ENCODE assay signal across 8 cellular contexts in genomic region chr9:133374612-133375115, GRCh38. TPM values are rescaled to one million over a fixed set of nuclear protein-coding genes. Genes with fewer than 3 reads are reported as not detected.
DNase-seq lines count a peak whose midpoint lies in the region; ATAC-seq and TF ChIP-seq lines count a peak whose summit lies in the region.

No MANE protein-coding gene starts in this region.

- ATAC-seq in naive thymus-derived CD8-positive, alpha-beta T cell, result no peak
- no peak for ATAC-seq in HG03460 (IDR thresholded peaks at IDR 0.05; ENCODE audit: unreplicated experiment)
- no peak for ATAC-seq in HG03354 (IDR thresholded peaks at IDR 0.05; ENCODE audit: poor library complexity, severe bottlenecking, unreplicated experiment)

- peak overlapping the region; percentile 89 to 97 (median 94) for H3K27ac Mint-ChIP-seq in naive thymus-derived CD8-positive, alpha-beta T cell

- H3K9me2 ChIP-seq in DOHH2 (replicated peaks; ENCODE audit: control insufficient read depth, low read length), result no peaks in the 10 kb centered on the region
- no peaks in the 10 kb centered on the region for H3K9me2 ChIP-seq in OCI-LY1 (ENCODE audit: low read depth, low read length)

- H3K4me1 ChIP-seq in DOHH2 (ENCODE audit: control insufficient read depth, low read length) (peaks cover 61% of the 10 kb centered on the region), OCI-LY1 (ENCODE audit: insufficient read depth, low read length, severe bottlenecking) (peaks cover 44% of the 10 kb centered on the region)

- H4K20me1 ChIP-seq in DOHH2 (ENCODE audit: control insufficient read depth, insufficient read depth, low read depth, low read length) (peaks cover 27% of the 10 kb centered on the region), OCI-LY1 (ENCODE audit: insufficient read depth, low read length) (no peaks in the 10 kb centered on the region)

- H3K27ac ChIP-seq in DOHH2 (ENCODE audit: low read depth, low read length) (peak overlapping the region; percentile 57), OCI-LY1 (ENCODE audit: low read depth, low read length, poor library complexity, severe bottlenecking) (peak overlapping the region; percentile 26), coronary artery (peak overlapping the region; percentile 95 to 97)

- H3K9me3 ChIP-seq in DOHH2 (ENCODE audit: control insufficient read depth, insufficient read depth, low read length), result no peaks in the 10 kb centered on the region
- H3K9me3 ChIP-seq in OCI-LY1 (ENCODE audit: low read length), result no peaks in the 10 kb centered on the region

- POLR2A ChIA-PET in naive thymus-derived CD8-positive, alpha-beta T cell (lab: Charles Lee), result interaction anchor here (1.2 to 9.6 kb wide), 5 partner anchors 11 to 41 kb away, joined by 3 to 143 read pairs (median 5); partner anchors contain the start of genes MED22, RPL7A, SURF1 and SURF2

- H3K79me2 ChIP-seq in DOHH2 (ENCODE audit: control insufficient read depth, low read length) (peaks cover 62% of the 10 kb centered on the region), OCI-LY1 (ENCODE audit: insufficient read depth, low read length) (peaks cover 24% of the 10 kb centered on the region)

- H3K9me3 Mint-ChIP-seq in naive thymus-derived CD8-positive, alpha-beta T cell, result no peaks in the 10 kb centered on the region

- H3K4me1 Mint-ChIP-seq in naive thymus-derived CD8-positive, alpha-beta T cell, result peaks cover 33 to 56% (median 53%) of the 10 kb centered on the region in 4 donors

- H3K27me3 ChIP-seq in DOHH2 (ENCODE audit: control insufficient read depth, low read length) (peaks cover 5% of the 10 kb centered on the region; the same call in 1 of the 2 replicates), OCI-LY1 (ENCODE audit: insufficient read depth, low read length) (no peaks in the 10 kb centered on the region; the same call in 1 of the 2 replicates)

- no peak overlapping the region for H2AFZ ChIP-seq in OCI-LY1 (ENCODE audit: low read length)

- H3K36me3 ChIP-seq in DOHH2 (ENCODE audit: control insufficient read depth, low read length) (peaks cover 45% of the 10 kb centered on the region), OCI-LY1 (ENCODE audit: insufficient read depth, low read length) (peaks cover 14% of the 10 kb centered on the region; the same call in 1 of the 2 replicates)

- H3F3A ChIP-seq in DOHH2 (ENCODE audit: control insufficient read depth, insufficient read depth) (peaks cover 5% of the 10 kb centered on the region; the same call in 1 of the 2 replicates), OCI-LY1 (ENCODE audit: insufficient read depth, low read length) (no peaks in the 10 kb centered on the region)

- peaks cover 0 to 17% (median 0%) of the 10 kb centered on the region in 3 donors for H3K36me3 Mint-ChIP-seq in naive thymus-derived CD8-positive, alpha-beta T cell

- TF ChIP-seq CTCF in DOHH2 (IDR thresholded peaks at IDR 0.05; ENCODE audit: low read depth, low read length, poor library complexity, severe bottlenecking) (no peak), OCI-LY1 (IDR thresholded peaks at IDR 0.05; ENCODE audit: low read length) (no peak), coronary artery (IDR thresholded peaks at IDR 0.05) (no peak)

- DNase-seq in coronary artery (ENCODE audit: low spot score) (no peak), NCI-H1436 (lab: John Stamatoyannopoulos, UW) (no peak), NCI-H82 (lab: John Stamatoyannopoulos, UW) (no peak)
- DNase-seq in naive thymus-derived CD8-positive, alpha-beta T cell, result peak in 3 of 10 donors; percentile 14 to 35 (median 21)

- H3K9ac ChIP-seq in OCI-LY1 (ENCODE audit: low read length), result peak overlapping the region; percentile 75

- H3K27me3 Mint-ChIP-seq in naive thymus-derived CD8-positive, alpha-beta T cell, result no peaks in the 10 kb centered on the region

- H3K4me2 ChIP-seq in DOHH2 (ENCODE audit: low read length) (peak overlapping the region; percentile 90), OCI-LY1 (ENCODE audit: low read length) (peak overlapping the region; percentile 93)

- H3K4me3 ChIP-seq in DOHH2 (ENCODE audit: low read length) (peak overlapping the region; percentile 90), OCI-LY1 (ENCODE audit: low read depth, low read length, poor library complexity, severe bottlenecking) (peak overlapping the region; percentile 73), coronary artery (peak overlapping the region; percentile 99)

- H3K4me3 Mint-ChIP-seq in naive thymus-derived CD8-positive, alpha-beta T cell, result peak overlapping the region; percentile 87 to 98 (median 94)

RNA-seq across cellular contexts. Expression of gene SURF4, which starts 1.2 kb away (rescaled TPM):
- 10 to 100 TPM; 68.7 to 70.0 TPM for total RNA-seq in naive thymus-derived CD8-positive, alpha-beta T cell
- polyA plus RNA-seq in naive thymus-derived CD8-positive, alpha-beta T cell, result 100 to 1,000 TPM; 107 to 146 (median 122) TPM

RNA-seq across cellular contexts. Expression of gene STKLD1, which starts 1.5 kb away (rescaled TPM):
- total RNA-seq in naive thymus-derived CD8-positive, alpha-beta T cell, result 1 to 10 TPM; 1.2 to 1.3 TPM
- polyA plus RNA-seq in naive thymus-derived CD8-positive, alpha-beta T cell, result 1 to 10 TPM in 1 of 3 donors, under 1 TPM in 1, not detected in 1; 0.35 to 2.3 TPM

RNA-seq across cellular contexts. Expression of gene SURF2, which starts 18.3 kb away (rescaled TPM):
- 10 to 100 TPM; 22.8 to 24.7 TPM for total RNA-seq in naive thymus-derived CD8-positive, alpha-beta T cell
- 10 to 100 TPM; 39.8 to 52.0 (median 49.9) TPM for polyA plus RNA-seq in naive thymus-derived CD8-positive, alpha-beta T cell

RNA-seq across cellular contexts. Expression of gene SURF1, which starts 18.4 kb away (rescaled TPM):
- total RNA-seq in naive thymus-derived CD8-positive, alpha-beta T cell, result 10 to 100 TPM; 58.7 to 59.5 TPM
- 100 to 1,000 TPM in 2 of 3 donors, 10 to 100 TPM in 1; 90.6 to 119 (median 112) TPM for polyA plus RNA-seq in naive thymus-derived CD8-positive, alpha-beta T cell

RNA-seq across cellular contexts. Expression of gene RPL7A, which starts 26.6 kb away (rescaled TPM):
- total RNA-seq in naive thymus-derived CD8-positive, alpha-beta T cell, result 1,000 to 10,000 TPM; 2,300 to 2,355 TPM
- 1,000 to 10,000 TPM; 1,183 to 1,387 (median 1,313) TPM for polyA plus RNA-seq in naive thymus-derived CD8-positive, alpha-beta T cell

Comparison
In these comparisons a context has a peak if more than half of its experiments do, and no peak if none do; other contexts are left out.
1. H3K27ac ChIP-seq: peak in every context shown above with its lines; median percentile 96 in coronary artery; 57 in DOHH2; 26 in OCI-LY1.